In genomic region chr5:77204967-77205366, GRCh38 we compare ENCODE assay signal across 27 cellular contexts. TPM values are rescaled to one million over a fixed set of nuclear protein-coding genes. Genes with fewer than 3 reads are reported as not detected.
DNase-seq lines count a peak whose midpoint lies in the region; ATAC-seq and TF ChIP-seq lines count a peak whose summit lies in the region.
"Had no signal": no experiment of that assay in that cellular context is flagged by ENCODE, and none has a peak within 500 bp of the region (broad histone marks: within the 10 kb centered on the region; RNA-seq: fewer than 3 reads in every experiment).

No MANE protein-coding gene starts in this region.

- H3K36me3 ChIP-seq in MG63 = no peaks in the 10 kb centered on the region
- H3K36me3 ChIP-seq: Peyer's patch had no signal

- H3K4me1 Mint-ChIP-seq in stimulated activated memory B cell treated with anti-CD40 and anti-IgM and Interleukin-4, amounts not matched to agents 10 μg/mL and 1 μg/mL and 100 μg/mL, for 72 hours = peaks cover 5% of the 10 kb centered on the region
- H3K4me1 Mint-ChIP-seq in activated CD4-positive, alpha-beta T cell treated with anti-CD3 and anti-CD28 coated beads, Interleukin-2, amount 10 ng/mL, durations not matched to agents 24 days and 14 days = peaks cover 7% of the 10 kb centered on the region

- intact Hi-C loops in left ventricle myocardium superior (cut with micrococcal nuclease) = no loop called here
- intact Hi-C loops in activated CD4-positive, alpha-beta T cell treated with anti-CD3 and anti-CD28 coated beads, Interleukin-2, amount 10 ng/mL, durations not matched to agents 24 days and 14 days (cut with micrococcal nuclease) = no loop called here

- H3K36me3 Mint-ChIP-seq in stimulated activated memory B cell treated with anti-CD40 and anti-IgM and Interleukin-4, amounts not matched to agents 10 μg/mL and 1 μg/mL and 100 μg/mL, for 72 hours = no peaks in the 10 kb centered on the region
- H3K36me3 Mint-ChIP-seq in activated CD4-positive, alpha-beta T cell treated with anti-CD3 and anti-CD28 coated beads, Interleukin-2, amount 10 ng/mL, durations not matched to agents 24 days and 14 days (ENCODE audit: low read depth) = peaks cover 1% of the 10 kb centered on the region

- DNase-seq in GM13977 (ENCODE audit: low spot score) = peak; percentile 37
- peak; percentile 42 for DNase-seq in MG63
- DNase-seq in choroid plexus epithelial cell (ENCODE audit: low read depth) = peak; percentile 33
- DNase-seq in left ventricle myocardium superior = no peak
- DNase-seq in activated CD4-positive, alpha-beta T cell treated with anti-CD3 and anti-CD28 coated beads, Interleukin-2, amount 10 ng/mL, durations not matched to agents 24 days and 14 days = no peak
- DNase-seq: Calu3; CD8-positive, alpha-beta memory T cell; DMS79 treated with DMSO at 0.1 percent for 48 hours; GF-D8; GOT3; HCEC 1CT; KBM-7; MM.1S; NCI-H2029; NCI-H446; NCI-H524 treated with DMSO at 0.1 percent for 48 hours; NCI-H82; Peyer's patch; SIG-M5; SW 1271 had no signal

- H3K27ac Mint-ChIP-seq in stimulated activated memory B cell treated with anti-CD40 and anti-IgM and Interleukin-4, amounts not matched to agents 10 μg/mL and 1 μg/mL and 100 μg/mL, for 72 hours = no peak overlapping the region
- H3K27ac Mint-ChIP-seq in activated CD4-positive, alpha-beta T cell treated with anti-CD3 and anti-CD28 coated beads, Interleukin-2, amount 10 ng/mL, durations not matched to agents 24 days and 14 days = no peak overlapping the region
- H3K27ac Mint-ChIP-seq: B cell; CD14-positive monocyte; CD8-positive, alpha-beta memory T cell; T-helper 1 cell treated with Interleukin-12 subunit alpha and Interleukin-12 subunit beta and Interleukin-4 antibody, amounts not matched to agents 30 μg/mL and 1 μg/mL, for 36 hours had no signal

- no peaks in the 10 kb centered on the region for H3K27me3 ChIP-seq in MG63

- peak; percentile 51 for ATAC-seq in stimulated activated memory B cell treated with anti-CD40 and anti-IgM and Interleukin-4, amounts not matched to agents 10 μg/mL and 1 μg/mL and 100 μg/mL, for 72 hours
- no peak for ATAC-seq in HG02571 (IDR thresholded peaks at IDR 0.05; ENCODE audit: unreplicated experiment)
- no peak for ATAC-seq in GM18498 (IDR thresholded peaks at IDR 0.05; ENCODE audit: unreplicated experiment)
- no peak for ATAC-seq in left ventricle myocardium superior

- H3K9me3 Mint-ChIP-seq in stimulated activated memory B cell treated with anti-CD40 and anti-IgM and Interleukin-4, amounts not matched to agents 10 μg/mL and 1 μg/mL and 100 μg/mL, for 72 hours = peaks cover 3% of the 10 kb centered on the region
- no peaks in the 10 kb centered on the region for H3K9me3 Mint-ChIP-seq in activated CD4-positive, alpha-beta T cell treated with anti-CD3 and anti-CD28 coated beads, Interleukin-2, amount 10 ng/mL, durations not matched to agents 24 days and 14 days
- H3K9me3 Mint-ChIP-seq: CD8-positive, alpha-beta memory T cell; T-helper 1 cell treated with Interleukin-12 subunit alpha and Interleukin-12 subunit beta and Interleukin-4 antibody, amounts not matched to agents 30 μg/mL and 1 μg/mL, for 36 hours had no signal

- H3K4me3 ChIP-seq in MG63 (no peak overlapping the region), choroid plexus epithelial cell (ENCODE audit: low read depth, low read length) (no peak overlapping the region)
- H3K4me3 ChIP-seq: Peyer's patch, SK-N-MC had no signal

- in situ Hi-C loops in GM13977 (cut with MboI; ENCODE audit: low pct_unique_long_range_greater_than_20kb, low sequenced_read_pairs, unreplicated experiment) = no loop called here

- no peaks in the 10 kb centered on the region for H3K9me3 ChIP-seq in MG63
- H3K9me3 ChIP-seq: Peyer's patch had no signal

- no peak overlapping the region for H3K4me3 Mint-ChIP-seq in stimulated activated memory B cell treated with anti-CD40 and anti-IgM and Interleukin-4, amounts not matched to agents 10 μg/mL and 1 μg/mL and 100 μg/mL, for 72 hours
- no peak overlapping the region for H3K4me3 Mint-ChIP-seq in activated CD4-positive, alpha-beta T cell treated with anti-CD3 and anti-CD28 coated beads, Interleukin-2, amount 10 ng/mL, durations not matched to agents 24 days and 14 days
- H3K4me3 Mint-ChIP-seq: B cell; CD14-positive monocyte; CD8-positive, alpha-beta memory T cell; T-helper 1 cell treated with Interleukin-12 subunit alpha and Interleukin-12 subunit beta and Interleukin-4 antibody, amounts not matched to agents 30 μg/mL and 1 μg/mL, for 36 hours had no signal

- TF ChIP-seq CTCF in GM13977 (IDR thresholded peaks at IDR 0.05; ENCODE audit: extremely low read depth, insufficient read depth, missing control alignments) = no peak
- no peak for TF ChIP-seq CTCF in choroid plexus epithelial cell (conservative IDR thresholded peaks at IDR 0.05; ENCODE audit: low read depth, low read length)

- peaks cover 33% of the 10 kb centered on the region for H3K27me3 Mint-ChIP-seq in stimulated activated memory B cell treated with anti-CD40 and anti-IgM and Interleukin-4, amounts not matched to agents 10 μg/mL and 1 μg/mL and 100 μg/mL, for 72 hours
- peaks cover 33% of the 10 kb centered on the region for H3K27me3 Mint-ChIP-seq in activated CD4-positive, alpha-beta T cell treated with anti-CD3 and anti-CD28 coated beads, Interleukin-2, amount 10 ng/mL, durations not matched to agents 24 days and 14 days

RNA-seq across cellular contexts. Expression of gene PDE8B, which starts 5.5 kb away (rescaled TPM):
- total RNA-seq in MG63 (2014; rRNA removed; shearing (Covaris generic); ENCODE audit: low replicate concordance) = 0.26 and 0.62 TPM in 2 replicates
- 0.69 TPM for total RNA-seq in left ventricle myocardium superior
- 0.17 and 0.19 TPM in 2 replicates for total RNA-seq in activated CD4-positive, alpha-beta T cell treated with anti-CD3 and anti-CD28 coated beads, Interleukin-2, amount 10 ng/mL, durations not matched to agents 24 days and 14 days
- total RNA-seq: CD8-positive, alpha-beta memory T cell had no signal

Comparison
In these comparisons a context has a peak if more than half of its experiments do, and no peak if none do; other contexts are left out.
1. DNase-seq: peak in GM13977 (single experiment), MG63 (single experiment) and choroid plexus epithelial cell (single experiment); none in left ventricle myocardium superior (single experiment) and activated CD4-positive, alpha-beta T cell treated with anti-CD3 and anti-CD28 coated beads, Interleukin-2, amount 10 ng/mL, durations not matched to agents 24 days and 14 days (single experiment).